ENCODE assay signal across 14 cellular contexts in genomic region chr16:11603331-11603750, GRCh38. TPM values are rescaled to one million over a fixed set of nuclear protein-coding genes. Genes with fewer than 3 reads are reported as not detected.
A peak's percentile ranks its signal among the peaks of the same experiment; 100 is the strongest.
DNase-seq lines count a peak whose midpoint lies in the region; ATAC-seq and TF ChIP-seq lines count a peak whose summit lies in the region.
"Had no signal": no experiment of that assay in that cellular context is flagged by ENCODE, and none has a peak within 500 bp of the region (broad histone marks: within the 10 kb centered on the region; RNA-seq: fewer than 3 reads in every experiment).

No MANE protein-coding gene starts in this region.

- WGBS in esophagus muscularis mucosa: 26% methylated on average over 12 of the region's 12 CpGs
- 14 to 28% methylated on average over 10 to 12 of the region's 12 CpGs for WGBS in mesodermal cell (ENCODE audit: insufficient coverage in 2 of 2), 2 experiments

- no peak for TF ChIP-seq POLR2A in esophagus muscularis mucosa (IDR thresholded peaks at IDR 0.05; ENCODE audit: low read depth)
- no peak for TF ChIP-seq POLR2A in uterus (IDR thresholded peaks at IDR 0.05)

- peak overlapping the region; percentile 21 to 68 (median 41) for H3K27ac ChIP-seq in esophagus muscularis mucosa (replicated peaks in 1 of 4)
- H3K27ac ChIP-seq in mesodermal cell (ENCODE audit: low read depth, low read length, severe bottlenecking): peak overlapping the region; percentile 57
- H3K27ac ChIP-seq in uterus: peak overlapping the region; percentile 63 to 78
- H3K27ac ChIP-seq: thyroid gland had no signal

- H3K36me3 ChIP-seq in esophagus muscularis mucosa: no peaks in the 10 kb centered on the region
- H3K36me3 ChIP-seq in mesodermal cell (ENCODE audit: control insufficient read depth, insufficient read depth, low read length): no peaks in the 10 kb centered on the region
- no peaks in the 10 kb centered on the region for H3K36me3 ChIP-seq in uterus
- H3K36me3 ChIP-seq: thyroid gland had no signal

- TF ChIP-seq CTCF in esophagus muscularis mucosa (IDR thresholded peaks at IDR 0.05) (no peak), uterus (IDR thresholded peaks at IDR 0.05) (no peak)

- ATAC-seq in Right ventricle myocardium inferior (peak; percentile 45), GM21423 (IDR thresholded peaks at IDR 0.05; ENCODE audit: unreplicated experiment) (no peak)
- ATAC-seq: A549 had no signal

- H3K27me3 ChIP-seq in esophagus muscularis mucosa (peaks cover 0 to 15% (median 0%) of the 10 kb centered on the region in 4 donors), uterus (no peaks in the 10 kb centered on the region)
- H3K27me3 ChIP-seq: thyroid gland had no signal

- no peaks in the 10 kb centered on the region for H3K9me3 ChIP-seq in esophagus muscularis mucosa
- no peaks in the 10 kb centered on the region for H3K9me3 ChIP-seq in mesodermal cell (ENCODE audit: control insufficient read depth, low read length)
- H3K9me3 ChIP-seq in uterus: no peaks in the 10 kb centered on the region
- H3K9me3 ChIP-seq: A549, thyroid gland had no signal

- no peak for DNase-seq in Right ventricle myocardium inferior (ENCODE audit: missing footprints)
- no peak for DNase-seq in cardiac septum (ENCODE audit: low spot score)
- DNase-seq in esophagus muscularis mucosa (ENCODE audit: extremely low spot score): no peak
- peak in 1 of 2 donors; percentile 72 for DNase-seq in uterus
- DNase-seq in activated CD8-positive, alpha-beta memory T cell treated with anti-CD3 and anti-CD28 coated beads, Interleukin-2, amount 50 U/mL, for 48 hours: no peak
- no peak for DNase-seq in mesenteric fat pad (ENCODE audit: low spot score)
- DNase-seq: activated B cell treated with CpG ODN at 0.5 μM for 24 hours; activated naive CD8-positive, alpha-beta T cell treated with anti-CD3 and anti-CD28 coated beads for 36 hours; COR-L47; NCI-H2029 had no signal

- TF ChIP-seq EP300 in esophagus muscularis mucosa (IDR thresholded peaks at IDR 0.05): no peak

- intact Hi-C loops in Right ventricle myocardium inferior (cut with DNase I) (loop anchor here (5.0 kb wide), 1 partner anchor 34 kb away; no protein-coding TSS in a partner anchor), cardiac septum (cut with DNase I) (no loop called here), esophagus muscularis mucosa (cut with DNase I) (no loop called here), uterus (cut with DNase I; ENCODE audit: low total_unique reads) (no loop called here)

- peak overlapping the region in 1 of 4 donors; percentile 5 for H3K4me3 ChIP-seq in esophagus muscularis mucosa
- no peak overlapping the region for H3K4me3 ChIP-seq in mesodermal cell (ENCODE audit: extremely low read depth, insufficient read depth, low read length, poor library complexity, severe bottlenecking)
- no peak overlapping the region for H3K4me3 ChIP-seq in uterus
- H3K4me3 ChIP-seq: A549, thyroid gland had no signal

- peaks cover 6 to 20% (median 13%) of the 10 kb centered on the region in 4 donors for H3K4me1 ChIP-seq in esophagus muscularis mucosa
- H3K4me1 ChIP-seq in mesodermal cell (ENCODE audit: control insufficient read depth, insufficient read depth, low read length, poor library complexity, severe bottlenecking): peaks cover 4% of the 10 kb centered on the region
- no peaks in the 10 kb centered on the region for H3K4me1 ChIP-seq in uterus

RNA-seq across cellular contexts. Expression of gene LITAF, which starts 16.6 kb away (rescaled TPM):
- total RNA-seq in Right ventricle myocardium inferior (78.4 TPM), cardiac septum (40.5 TPM), esophagus muscularis mucosa (10 to 100 TPM; 28.7 to 88.3 (median 36.8) TPM), uterus (100 to 1,000 TPM in 1 of 4 donors, 10 to 100 TPM in 3; 46.9 to 163 (median 73.2) TPM), mesenteric fat pad (191 TPM)
- 112 TPM for polyA plus RNA-seq in mesodermal cell (2013, experiment 1 of 2)
- 88.5 TPM for polyA plus RNA-seq in mesodermal cell (2013, experiment 2 of 2)
